Comparison of ENCODE assay signal across 7 cellular contexts in genomic region chr1:148397516-148397915, GRCh38.
DNase-seq lines count a peak whose midpoint lies in the region; ATAC-seq, FAIRE-seq and TF ChIP-seq lines count a peak whose summit lies in the region.
"Not testable (repeated sequence)": the region's sequence is repeated elsewhere in the genome, so short reads cannot be mapped to it uniquely, and the experiment has no call there.

No MANE protein-coding gene starts in this region.

- H3K27me3 Mint-ChIP-seq in CD4-positive, alpha-beta T cell; T-helper 1 cell treated with Interleukin-12 subunit alpha and Interleukin-12 subunit beta and Interleukin-4 antibody, amounts not matched to agents 30 μg/mL and 1 μg/mL, for 36 hours (ENCODE audit: low read depth); activated CD4-positive, alpha-beta memory T cell treated with anti-CD3 and anti-CD28 coated beads for 36 hours; activated T-helper 17 cell treated with anti-CD3 and anti-CD28 coated beads, Interleukin-2, amount 50 U/mL, for 72 hours; naive thymus-derived CD4-positive, alpha-beta T cell: not testable (repeated sequence)

- DNase-seq in CD4-positive, alpha-beta T cell; K562 (ENCODE audit: extremely low read depth in 1 of 4, low spot score in 3 of 4): not testable (repeated sequence)
- peak; percentile 31 for DNase-seq in activated CD4-positive, alpha-beta memory T cell treated with anti-CD3 and anti-CD28 coated beads for 36 hours
- peak in 7 of 9 donors; percentile 29 to 74 (median 61) for DNase-seq in naive thymus-derived CD4-positive, alpha-beta T cell

- not testable (repeated sequence) for FAIRE-seq in K562 (lab: Jason Lieb, UNC)

- H2AFZ ChIP-seq in Loucy (ENCODE audit: low read length) = peak overlapping the region; percentile 55; the same call in 1 of the 2 replicates
- not testable (repeated sequence) for H2AFZ ChIP-seq in K562 (ENCODE audit: low read depth, low read length)

- H3K4me2 ChIP-seq in Loucy (ENCODE audit: low read depth, low read length, poor library complexity, severe bottlenecking); K562 (ENCODE audit: insufficient read depth, low read length): not testable (repeated sequence)

- not testable (repeated sequence) for TF ChIP-seq EP300 in K562 (IDR thresholded peaks at IDR 0.05; ENCODE audit: low read length)

- H3K36me3 ChIP-seq in Loucy (ENCODE audit: insufficient read depth, low read length); K562 (ENCODE audit: control insufficient read depth, insufficient read depth, low read length); naive thymus-derived CD4-positive, alpha-beta T cell (ENCODE audit: control insufficient read depth in 2 of 3, insufficient read depth in 3 of 3, low read length in 3 of 3): not testable (repeated sequence)

- H3K36me3 Mint-ChIP-seq in CD4-positive, alpha-beta T cell (ENCODE audit: low read depth); T-helper 1 cell treated with Interleukin-12 subunit alpha and Interleukin-12 subunit beta and Interleukin-4 antibody, amounts not matched to agents 30 μg/mL and 1 μg/mL, for 36 hours (ENCODE audit: low read depth); activated CD4-positive, alpha-beta memory T cell treated with anti-CD3 and anti-CD28 coated beads for 36 hours; activated T-helper 17 cell treated with anti-CD3 and anti-CD28 coated beads, Interleukin-2, amount 50 U/mL, for 72 hours (ENCODE audit: low read depth); naive thymus-derived CD4-positive, alpha-beta T cell: not testable (repeated sequence)

- in situ Hi-C loops in K562 (cut with MboI) = not testable (repeated sequence)

- POLR2A ChIA-PET in CD4-positive, alpha-beta T cell (lab: Charles Lee) = interaction anchor here (0.6 to 1.6 kb wide), 2 partner anchors 9 to 25 kb away, joined by 3 read pairs; no protein-coding TSS in a partner anchor
- POLR2A ChIA-PET in activated CD4-positive, alpha-beta memory T cell treated with anti-CD3 and anti-CD28 coated beads for 36 hours (lab: Charles Lee); K562 (lab: Yijun Ruan, JAX): not testable (repeated sequence)
- POLR2A ChIA-PET in naive thymus-derived CD4-positive, alpha-beta T cell (lab: Charles Lee) = interaction anchor here (0.6 to 2.1 kb wide), 3 partner anchors 9 to 125 kb away, joined by 3 to 5 read pairs (median 3); no protein-coding TSS in a partner anchor

- not testable (repeated sequence) for H3K9me1 ChIP-seq in K562 (ENCODE audit: control insufficient read depth, insufficient read depth, low read length)

- H3F3A ChIP-seq in Loucy (ENCODE audit: low read depth) = not testable (repeated sequence)

- TF ChIP-seq POLR2A in K562 (conservative IDR thresholded peaks at IDR 0.05) = not testable (repeated sequence)

- not testable (repeated sequence) for H3K9me3 ChIP-seq in CD4-positive, alpha-beta T cell (ENCODE audit: control insufficient read depth, low read length); Loucy (ENCODE audit: insufficient read depth, low read depth, low read length); K562 (replicated peaks; ENCODE audit: control insufficient read depth, insufficient read depth, low read depth, low read length); naive thymus-derived CD4-positive, alpha-beta T cell (ENCODE audit: control insufficient read depth in 2 of 3, low read length in 3 of 3)

- H3K27ac ChIP-seq in CD4-positive, alpha-beta T cell (ENCODE audit: low read depth, low read length); K562 (ENCODE audit: extremely low read depth, low read depth, low read length): not testable (repeated sequence)
- peak overlapping the region; percentile 48 for H3K27ac ChIP-seq in naive thymus-derived CD4-positive, alpha-beta T cell (ENCODE audit: low read depth, low read length)

- not testable (repeated sequence) for H3K9me3 Mint-ChIP-seq in CD4-positive, alpha-beta T cell; T-helper 1 cell treated with Interleukin-12 subunit alpha and Interleukin-12 subunit beta and Interleukin-4 antibody, amounts not matched to agents 30 μg/mL and 1 μg/mL, for 36 hours; activated CD4-positive, alpha-beta memory T cell treated with anti-CD3 and anti-CD28 coated beads for 36 hours; activated T-helper 17 cell treated with anti-CD3 and anti-CD28 coated beads, Interleukin-2, amount 50 U/mL, for 72 hours; naive thymus-derived CD4-positive, alpha-beta T cell

- H3K4me1 ChIP-seq in Loucy (ENCODE audit: insufficient read depth, low read length, poor library complexity, severe bottlenecking); K562 (replicated peaks in 1 of 2; ENCODE audit: control insufficient read depth in 2 of 2, insufficient read depth in 2 of 2, low read length in 2 of 2); naive thymus-derived CD4-positive, alpha-beta T cell (ENCODE audit: control insufficient read depth in 2 of 2, insufficient read depth in 2 of 2, low read length in 2 of 2): not testable (repeated sequence)

- H3K9ac ChIP-seq in Loucy (ENCODE audit: low read depth, low read length, poor library complexity, severe bottlenecking); K562 (ENCODE audit: insufficient read depth in 1 of 2, low read depth in 2 of 2, low read length in 2 of 2): not testable (repeated sequence)

- H3K79me2 ChIP-seq in Loucy (ENCODE audit: insufficient read depth, low read length); K562 (ENCODE audit: control insufficient read depth, insufficient read depth, low read length): not testable (repeated sequence)

- peak; percentile 34 for ATAC-seq in CD4-positive, alpha-beta T cell (ENCODE audit: poor library complexity)
- peak; percentile 50 for ATAC-seq in activated T-helper 17 cell treated with anti-CD3 and anti-CD28 coated beads, Interleukin-2, amount 50 U/mL, for 72 hours (replicated peaks)
- not testable (repeated sequence) for ATAC-seq in K562
- peak; percentile 10 for ATAC-seq in naive thymus-derived CD4-positive, alpha-beta T cell

- H3K27me3 ChIP-seq in CD4-positive, alpha-beta T cell (ENCODE audit: control insufficient read depth, insufficient read depth, low read length); Loucy (ENCODE audit: insufficient read depth, low read length, poor library complexity, severe bottlenecking); K562 (ENCODE audit: control insufficient read depth in 2 of 2, insufficient read depth in 2 of 2, low read length in 2 of 2); naive thymus-derived CD4-positive, alpha-beta T cell (ENCODE audit: control insufficient read depth in 2 of 2, insufficient read depth in 2 of 2, low read length in 2 of 2): not testable (repeated sequence)

- H4K20me1 ChIP-seq in Loucy (ENCODE audit: insufficient read depth, low read length, poor library complexity, severe bottlenecking); K562 (replicated peaks; ENCODE audit: control insufficient read depth, insufficient read depth, low read length): not testable (repeated sequence)

- not testable (repeated sequence) for H3K4me3 ChIP-seq in Loucy (ENCODE audit: low read length, poor library complexity, severe bottlenecking); K562; naive thymus-derived CD4-positive, alpha-beta T cell (ENCODE audit: low read length)

- peaks cover 33% of the 10 kb centered on the region for H3K4me1 Mint-ChIP-seq in CD4-positive, alpha-beta T cell (ENCODE audit: low read depth)
- peaks cover 18% of the 10 kb centered on the region for H3K4me1 Mint-ChIP-seq in T-helper 1 cell treated with Interleukin-12 subunit alpha and Interleukin-12 subunit beta and Interleukin-4 antibody, amounts not matched to agents 30 μg/mL and 1 μg/mL, for 36 hours (ENCODE audit: low read depth)
- peaks cover 22% of the 10 kb centered on the region for H3K4me1 Mint-ChIP-seq in activated CD4-positive, alpha-beta memory T cell treated with anti-CD3 and anti-CD28 coated beads for 36 hours (ENCODE audit: low read depth)
- not testable (repeated sequence) for H3K4me1 Mint-ChIP-seq in activated T-helper 17 cell treated with anti-CD3 and anti-CD28 coated beads, Interleukin-2, amount 50 U/mL, for 72 hours
- peaks cover 4 to 51% (median 31%) of the 10 kb centered on the region in 7 donors for H3K4me1 Mint-ChIP-seq in naive thymus-derived CD4-positive, alpha-beta T cell

- H3K27ac Mint-ChIP-seq in CD4-positive, alpha-beta T cell = peak overlapping the region; percentile 90
- H3K27ac Mint-ChIP-seq in T-helper 1 cell treated with Interleukin-12 subunit alpha and Interleukin-12 subunit beta and Interleukin-4 antibody, amounts not matched to agents 30 μg/mL and 1 μg/mL, for 36 hours = peak overlapping the region; percentile 91
- peak overlapping the region; percentile 82 for H3K27ac Mint-ChIP-seq in activated CD4-positive, alpha-beta memory T cell treated with anti-CD3 and anti-CD28 coated beads for 36 hours
- H3K27ac Mint-ChIP-seq in activated T-helper 17 cell treated with anti-CD3 and anti-CD28 coated beads, Interleukin-2, amount 50 U/mL, for 72 hours = peak overlapping the region; percentile 76
- H3K27ac Mint-ChIP-seq in naive thymus-derived CD4-positive, alpha-beta T cell = peak overlapping the region; percentile 75 to 95 (median 90)

- not testable (repeated sequence) for TF ChIP-seq CTCF in CD4-positive, alpha-beta T cell (IDR thresholded peaks at IDR 0.05); Loucy (conservative IDR thresholded peaks at IDR 0.05; ENCODE audit: low read length); K562 (IDR thresholded peaks at IDR 0.05 in 2 of 3, conservative IDR thresholded peaks at IDR 0.05 in 1 of 3; ENCODE audit: insufficient read depth in 2 of 3, low read depth in 1 of 3, low read length in 3 of 3)

- TF ChIP-seq RAD21 in K562 (CRISPR knock-in tag; conservative IDR thresholded peaks at IDR 0.05 in 1 of 2, IDR thresholded peaks at IDR 0.05 in 1 of 2) = not testable (repeated sequence)

- H3K9me2 ChIP-seq in Loucy (replicated peaks; ENCODE audit: low read depth, low read length) = not testable (repeated sequence)

- intact Hi-C loops in CD4-positive, alpha-beta T cell (cut with DNase I, micrococcal nuclease); activated CD4-positive, alpha-beta memory T cell treated with anti-CD3 and anti-CD28 coated beads for 36 hours (cut with micrococcal nuclease); K562 (cut with micrococcal nuclease); naive thymus-derived CD4-positive, alpha-beta T cell (cut with micrococcal nuclease): not testable (repeated sequence)

- WGBS in K562 (ENCODE audit: insufficient coverage, low coverage, missing lambda C conversion rate) = 0% methylated on average over 1 of the region's 1 CpG

- peak overlapping the region; percentile 74 for H3K4me3 Mint-ChIP-seq in CD4-positive, alpha-beta T cell
- H3K4me3 Mint-ChIP-seq in T-helper 1 cell treated with Interleukin-12 subunit alpha and Interleukin-12 subunit beta and Interleukin-4 antibody, amounts not matched to agents 30 μg/mL and 1 μg/mL, for 36 hours; activated CD4-positive, alpha-beta memory T cell treated with anti-CD3 and anti-CD28 coated beads for 36 hours: not testable (repeated sequence)
- H3K4me3 Mint-ChIP-seq in activated T-helper 17 cell treated with anti-CD3 and anti-CD28 coated beads, Interleukin-2, amount 50 U/mL, for 72 hours = peak overlapping the region; percentile 32
- H3K4me3 Mint-ChIP-seq in naive thymus-derived CD4-positive, alpha-beta T cell = peak overlapping the region; percentile 29 to 71 (median 64)

- CTCF ChIA-PET in CD4-positive, alpha-beta T cell (lab: Charles Lee); activated CD4-positive, alpha-beta memory T cell treated with anti-CD3 and anti-CD28 coated beads for 36 hours (lab: Charles Lee); K562 (lab: Yijun Ruan, JAX; ENCODE audit: low intra/inter-chr PET ratio); naive thymus-derived CD4-positive, alpha-beta T cell (lab: Charles Lee): not testable (repeated sequence)

- BruUV-seq in K562 (replicated peaks; lab: Mats Ljungman, UMichigan) = not testable (repeated sequence)
